ENCODE assay signal across 8 cellular contexts in the genomic region with DNA sequence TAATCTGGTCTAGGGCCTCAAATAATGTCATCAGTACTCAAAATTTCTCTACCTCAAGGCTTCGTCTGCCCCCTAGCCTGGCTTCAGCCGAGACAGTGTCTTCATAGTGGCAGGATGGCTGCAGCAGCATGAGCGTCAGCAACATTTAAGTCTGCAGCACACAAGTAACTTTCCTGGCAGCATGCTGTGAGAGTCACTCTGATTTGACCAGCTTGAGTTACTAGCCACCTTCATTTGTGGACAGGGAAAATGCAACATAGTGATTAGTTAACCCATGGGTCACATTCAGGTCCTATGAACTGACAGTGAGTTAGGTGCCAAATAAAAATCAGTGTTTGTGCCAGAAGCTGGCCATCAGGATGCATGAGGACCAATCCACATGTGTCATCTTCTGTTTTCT.
"Had no signal": no experiment of that assay in that cellular context is flagged by ENCODE, and none has a peak within 500 bp of the region (broad histone marks: within the 10 kb centered on the region; RNA-seq: fewer than 3 reads in every experiment).

No MANE protein-coding gene starts in this region.

- H3K4me3 ChIP-seq: HAP-1, K562 had no signal

- FAIRE-seq: K562 had no signal

- H3K9me3 ChIP-seq: HAP-1 had no signal

- ATAC-seq: HCT116, K562 had no signal

- H3K27ac ChIP-seq: HL-60 had no signal

- H3K36me3 ChIP-seq: HAP-1 had no signal

- DNase-seq: GOT3, H7, HFFc6, IMR-90 had no signal

- H3K4me1 ChIP-seq: HAP-1 had no signal
